Comparison of ENCODE assay signal across 9 cellular contexts in genomic region chr9:38018230-38018963, GRCh38. TPM values are rescaled to one million over a fixed set of nuclear protein-coding genes. Genes with fewer than 3 reads are reported as not detected.
DNase-seq lines count a peak whose midpoint lies in the region; ATAC-seq and TF ChIP-seq lines count a peak whose summit lies in the region.
"Had no signal": no experiment of that assay in that cellular context is flagged by ENCODE, and none has a peak within 500 bp of the region (broad histone marks: within the 10 kb centered on the region; RNA-seq: fewer than 3 reads in every experiment).

No MANE protein-coding gene starts in this region.

- CTCF ChIA-PET in Panc1 (lab: Charles Lee), result interaction anchor here (0.6 kb wide), 1 partner anchor 44 kb away, joined by 3 read pairs; no protein-coding TSS in a partner anchor

- no peaks in the 10 kb centered on the region for H3K27me3 ChIP-seq in Panc1 (ENCODE audit: control insufficient read depth, insufficient read depth, low read length)
- no peaks in the 10 kb centered on the region for H3K27me3 ChIP-seq in thyroid gland

- peaks cover 2% of the 10 kb centered on the region; the same call in 1 of the 2 replicates for H3K36me3 ChIP-seq in Panc1 (ENCODE audit: control insufficient read depth, insufficient read depth, low read length)
- peaks cover 37% of the 10 kb centered on the region for H3K36me3 ChIP-seq in mesodermal cell (ENCODE audit: control insufficient read depth, insufficient read depth, low read length)
- no peaks in the 10 kb centered on the region for H3K36me3 ChIP-seq in thyroid gland

- intact Hi-C loops in Panc1 (cut with micrococcal nuclease; ENCODE audit: unreplicated experiment) (loop anchor here (5.0 kb wide), 1 partner anchor 49 kb away; the partner anchor contains the start of gene SHB), thyroid gland (cut with DNase I) (loop anchor here (5.0 to 10.0 kb wide), 2 partner anchors 69 to 74 kb away; no protein-coding TSS in a partner anchor)
- intact Hi-C loops in dendritic cell treated with granulocyte-macrophage colony-stimulating factor and Interleukin-4, amounts not matched to agents 40 ng/mL and 50 ng/mL, for 4 days (cut with micrococcal nuclease), result no loop called here

- H3K27ac Mint-ChIP-seq in dendritic cell treated with granulocyte-macrophage colony-stimulating factor and Interleukin-4, amounts not matched to agents 40 ng/mL and 50 ng/mL, for 4 days, result peak overlapping the region; percentile 42

- H3K36me3 Mint-ChIP-seq in dendritic cell treated with granulocyte-macrophage colony-stimulating factor and Interleukin-4, amounts not matched to agents 40 ng/mL and 50 ng/mL, for 4 days (ENCODE audit: low read depth), result peaks cover 42% of the 10 kb centered on the region

- DNase-seq in Panc1 (ENCODE audit: low read depth, low spot score) (no peak), thyroid gland (peak; percentile 53 to 66), HT-29 (ENCODE audit: low spot score) (no peak), NCI-H1048 (lab: John Stamatoyannopoulos, UW) (no peak), NCI-H748 treated with DMSO at 0.1 percent for 48 hours (lab: John Stamatoyannopoulos, UW) (no peak)
- DNase-seq: activated CD8-positive, alpha-beta memory T cell treated with anti-CD3 and anti-CD28 coated beads for 24 hours had no signal

- H3K4me1 Mint-ChIP-seq in dendritic cell treated with granulocyte-macrophage colony-stimulating factor and Interleukin-4, amounts not matched to agents 40 ng/mL and 50 ng/mL, for 4 days (ENCODE audit: low read depth), result peaks cover 66% of the 10 kb centered on the region

- 85 to 100% methylated on average over 2 to 5 of the region's 5 CpGs for WGBS in mesodermal cell (ENCODE audit: insufficient coverage in 2 of 2), 2 experiments
- WGBS in thyroid gland, 2 donors, result 81 to 82% methylated on average over 5 of the region's 5 CpGs

- ATAC-seq in Panc1, result no peak
- no peak for ATAC-seq in HG03521 (IDR thresholded peaks at IDR 0.05; ENCODE audit: unreplicated experiment)

- peak overlapping the region; percentile 92 for H3K27ac ChIP-seq in Panc1 (ENCODE audit: low read length)
- H3K27ac ChIP-seq in mesodermal cell (ENCODE audit: low read depth, low read length, severe bottlenecking), result peak overlapping the region; percentile 97
- peak overlapping the region; percentile 50 to 66 (median 57) for H3K27ac ChIP-seq in thyroid gland

- TF ChIP-seq CTCF in Panc1 (IDR thresholded peaks at IDR 0.05) (no peak), thyroid gland (IDR thresholded peaks at IDR 0.05) (no peak)

- in situ Hi-C loops in Panc1 (cut with HindIII; ENCODE audit: low pct_unique_long_range_greater_than_20kb, low sequenced_read_pairs), result no loop called here

- TF ChIP-seq POLR2A in thyroid gland (IDR thresholded peaks at IDR 0.05), result no peak

- H3K4me3 Mint-ChIP-seq in dendritic cell treated with granulocyte-macrophage colony-stimulating factor and Interleukin-4, amounts not matched to agents 40 ng/mL and 50 ng/mL, for 4 days, result no peak overlapping the region

- H3K9me3 Mint-ChIP-seq in dendritic cell treated with granulocyte-macrophage colony-stimulating factor and Interleukin-4, amounts not matched to agents 40 ng/mL and 50 ng/mL, for 4 days, result no peaks in the 10 kb centered on the region

- H3K9me3 ChIP-seq in Panc1 (ENCODE audit: control insufficient read depth, insufficient read depth, low read depth, low read length), result no peaks in the 10 kb centered on the region
- H3K9me3 ChIP-seq in mesodermal cell (ENCODE audit: control insufficient read depth, low read length), result no peaks in the 10 kb centered on the region
- no peaks in the 10 kb centered on the region for H3K9me3 ChIP-seq in thyroid gland

- peaks cover 84% of the 10 kb centered on the region for H3K4me1 ChIP-seq in Panc1 (ENCODE audit: control insufficient read depth, insufficient read depth, low read length)
- H3K4me1 ChIP-seq in mesodermal cell (ENCODE audit: control insufficient read depth, insufficient read depth, low read length, poor library complexity, severe bottlenecking), result peaks cover 66% of the 10 kb centered on the region
- H3K4me1 ChIP-seq in thyroid gland, result peaks cover 52 to 66% of the 10 kb centered on the region in 2 donors

- no peaks in the 10 kb centered on the region for H3K27me3 Mint-ChIP-seq in dendritic cell treated with granulocyte-macrophage colony-stimulating factor and Interleukin-4, amounts not matched to agents 40 ng/mL and 50 ng/mL, for 4 days

- no TSS peak for BruUV-seq in Panc1 (replicated peaks; lab: Mats Ljungman, UMichigan)

- H3K4me3 ChIP-seq in Panc1 (ENCODE audit: low read depth in 2 of 2, low read length in 2 of 2) (no peak overlapping the region), mesodermal cell (ENCODE audit: extremely low read depth, insufficient read depth, low read length, poor library complexity, severe bottlenecking) (no peak overlapping the region), thyroid gland (replicated peaks in 1 of 3) (no peak overlapping the region)

- POLR2A ChIA-PET in Panc1 (lab: Charles Lee), result no interaction called here

RNA-seq across cellular contexts. Expression of gene SHB, which starts 50.6 kb away (rescaled TPM):
- total RNA-seq in Panc1 (2021; ENCODE audit: unreplicated experiment), result 59.9 TPM
- 63.1 TPM for polyA plus RNA-seq in Panc1 (2012; ENCODE audit: insufficient read length)
- polyA plus RNA-seq in mesodermal cell (2013, experiment 1 of 2), result 16.0 TPM
- polyA plus RNA-seq in mesodermal cell (2013, experiment 2 of 2), result 15.2 TPM
- 10 to 100 TPM; 18.4 to 27.5 (median 22.0) TPM for total RNA-seq in thyroid gland
- 54.8 and 65.4 TPM in 2 replicates for total RNA-seq in HT-29 (2014; rRNA removed; shearing (Covaris generic))

Comparison
In these comparisons a context has a peak if more than half of its experiments do, and no peak if none do; other contexts are left out.
1. DNase-seq: peak in thyroid gland (2 of 2); none in Panc1 (single experiment), HT-29 (single experiment), NCI-H1048 (single experiment) and NCI-H748 treated with DMSO at 0.1 percent for 48 hours (single experiment).
2. Peak in every context shown above with its lines, with median percentiles within 50 percentile points of each other: H3K27ac ChIP-seq.